22 cellular contexts compared by ENCODE assay signal in genomic region chr10:5509236-5509635, GRCh38. TPM values are rescaled to one million over a fixed set of nuclear protein-coding genes. Genes with fewer than 3 reads are reported as not detected.
A peak's percentile ranks its signal among the peaks of the same experiment; 100 is the strongest.
DNase-seq lines count a peak whose midpoint lies in the region; ATAC-seq and TF ChIP-seq lines count a peak whose summit lies in the region.
"Had no signal": no experiment of that assay in that cellular context is flagged by ENCODE, and none has a peak within 500 bp of the region (broad histone marks: within the 10 kb centered on the region; RNA-seq: fewer than 3 reads in every experiment).

No MANE protein-coding gene starts in this region.

- H3K27me3 ChIP-seq in esophagus (ENCODE audit: control insufficient read depth in 1 of 2, insufficient read depth in 2 of 2, low read length in 2 of 2): no peaks in the 10 kb centered on the region
- H3K27me3 ChIP-seq in psoas muscle (ENCODE audit: insufficient read depth in 3 of 3, low read length in 2 of 3): no peaks in the 10 kb centered on the region
- H3K27me3 ChIP-seq: BLaER1, Peyer's patch had no signal

- H3K4me3 ChIP-seq in esophagus (ENCODE audit: low read depth in 1 of 2, low read length in 2 of 2): no peak overlapping the region
- H3K4me3 ChIP-seq in psoas muscle: no peak overlapping the region
- H3K4me3 ChIP-seq: A549, BLaER1, Peyer's patch had no signal

- peaks cover 14 to 51% of the 10 kb centered on the region in 2 donors for H3K4me1 ChIP-seq in esophagus (ENCODE audit: control insufficient read depth in 2 of 2, insufficient read depth in 2 of 2, low read length in 1 of 2)
- no peaks in the 10 kb centered on the region for H3K4me1 ChIP-seq in psoas muscle
- H3K4me1 ChIP-seq: A549 had no signal

- H3K36me3 ChIP-seq in esophagus (ENCODE audit: control insufficient read depth in 2 of 2, insufficient read depth in 2 of 2, low read length in 1 of 2): no peaks in the 10 kb centered on the region
- H3K36me3 ChIP-seq in psoas muscle (ENCODE audit: insufficient read depth in 1 of 2, low read depth in 1 of 2): no peaks in the 10 kb centered on the region
- H3K36me3 ChIP-seq: BLaER1, Peyer's patch had no signal

- H3K27ac ChIP-seq in esophagus (ENCODE audit: low read depth in 2 of 2, low read length in 1 of 2): peak overlapping the region; percentile 64 to 93
- H3K27ac ChIP-seq in psoas muscle: no peak overlapping the region
- H3K27ac ChIP-seq: A549, BLaER1, Peyer's patch had no signal

- whole genome bisulfite sequencing in esophagus, 2 donors: 71 to 84% methylated on average over 9 of the region's 9 CpGs
- WGBS in psoas muscle, 3 donors: 93 to 97% (median 95%) methylated on average over 9 of the region's 9 CpGs

- intact Hi-C loops in psoas muscle (cut with DNase I): no loop called here

- H3K9me3 ChIP-seq in esophagus (ENCODE audit: control insufficient read depth in 2 of 2, insufficient read depth in 1 of 2, low read depth in 1 of 2, low read length in 1 of 2) (no peaks in the 10 kb centered on the region), psoas muscle (no peaks in the 10 kb centered on the region)
- H3K9me3 ChIP-seq: A549, BLaER1, Peyer's patch had no signal

- ATAC-seq in psoas muscle (no peak), GM21619 (IDR thresholded peaks at IDR 0.05; ENCODE audit: unreplicated experiment) (no peak), GM19395 (IDR thresholded peaks at IDR 0.05; ENCODE audit: unreplicated experiment) (no peak)
- ATAC-seq: A549, Right ventricle myocardium inferior had no signal

- DNase-seq in NCI-H345 (lab: John Stamatoyannopoulos, UW): peak; percentile 60
- no peak for DNase-seq in NCI-H345 treated with DMSO at 0.1 percent for 48 hours (lab: John Stamatoyannopoulos, UW; ENCODE audit: unreplicated experiment)
- peak; percentile 76 for DNase-seq in DMS53 treated with DMSO at 0.1 percent for 48 hours (lab: John Stamatoyannopoulos, UW; ENCODE audit: unreplicated experiment)
- DNase-seq in psoas muscle: peak; percentile 5 to 13
- no peak for DNase-seq in OCI-M2 (lab: John Stamatoyannopoulos, UW; ENCODE audit: unreplicated experiment)
- DNase-seq: GF-D8, H9, KG1, NCI-H1417, NCI-H187, NCI-H2171 treated with DMSO at 0.1 percent for 48 hours, SW 1271 had no signal

- TF ChIP-seq CTCF in psoas muscle (IDR thresholded peaks at IDR 0.05): no peak

RNA-seq across cellular contexts. Expression of gene CALML5, which starts 9.9 kb away (rescaled TPM):
- polyA plus RNA-seq in esophagus: 100 to 1,000 TPM in 1 of 2 donors, 10 to 100 TPM in 1; 75.9 to 185 TPM
- total RNA-seq in psoas muscle: not detected
- polyA plus RNA-seq in psoas muscle: not detected
- total RNA-seq: H9, NCI-H460, Peyer's patch, Right ventricle myocardium inferior, SK-MEL-5 had no signal
- polyA plus RNA-seq: A549 had no signal

RNA-seq across cellular contexts. Expression of gene CALML3, which starts 15.5 kb away (rescaled TPM):
- polyA plus RNA-seq in esophagus (100 to 1,000 TPM; 224 to 330 TPM), psoas muscle (under 1 TPM in 1 of 3 donors, not detected in 2; 0.03 TPM)
- not detected for total RNA-seq in psoas muscle
- total RNA-seq: H9, HT-29, NCI-H460, Peyer's patch, Right ventricle myocardium inferior, SK-MEL-5 had no signal
- polyA plus RNA-seq: A549 had no signal

Comparison
In these comparisons a context has a peak if more than half of its experiments do, and no peak if none do; other contexts are left out.
1. DNase-seq: peak in NCI-H345 (single experiment), DMS53 treated with DMSO at 0.1 percent for 48 hours (single experiment) and psoas muscle (2 of 2); none in NCI-H345 treated with DMSO at 0.1 percent for 48 hours (single experiment) and OCI-M2 (single experiment).
2. RNA of gene CALML5, which starts 9.9 kb away (polyA plus RNA-seq): 75.9 to 185 TPM in esophagus; not detected in psoas muscle; every median in the first group is over 10 times any median in the second.
3. RNA of gene CALML3, which starts 15.5 kb away (polyA plus RNA-seq): 224 to 330 TPM in esophagus; 0.03 TPM in psoas muscle; every median in the first group is over 100 times any median in the second.